In genomic region chr14:75726326-75726725, GRCh38 we compare ENCODE assay signal across 28 cellular contexts.
"Had no signal": no experiment of that assay in that cellular context is flagged by ENCODE, and none has a peak within 500 bp of the region (broad histone marks: within the 10 kb centered on the region; RNA-seq: fewer than 3 reads in every experiment).

No MANE protein-coding gene starts in this region.

- H3K27me3 ChIP-seq: neural progenitor cell, neutrophil, ovary, right atrium auricular region, testis, thyroid gland, transverse colon, upper lobe of left lung, vagina had no signal

- DNase-seq: glutamatergic neuron; hippocampal formation; immature natural killer cell; kidney; lower lobe of right lung; mammary epithelial cell; mesenchymal stem cell; naive B cell; natural killer cell; nephron progenitor cell; ovary; stimulated activated CD4-positive, alpha-beta T cell treated with anti-CD3 and anti-CD28 coated beads, Interleukin-1b, Interleukin-23, amount 100 ng/mL, for 48 hours; stimulated activated CD4-positive, alpha-beta T cell treated with anti-CD3 and anti-CD28 coated beads, Interleukin-2, amount 100 ng/mL, for 48 hours; stimulated activated CD4-positive, alpha-beta T cell treated with anti-CD3 and anti-CD28 coated beads, Interleukin-4, amount 100 ng/mL, for 4 hours; stimulated activated CD8-positive, alpha-beta memory T cell treated with anti-CD3 and anti-CD28 coated beads, Interleukin-4, amount 100 ng/mL, for 48 hours; stimulated activated naive CD4-positive, alpha-beta T cell treated with Interleukin-2 at 50 U/mL for 16 hours; stimulated activated naive CD8-positive, alpha-beta T cell treated with anti-CD3 and anti-CD28 coated beads, Interleukin-15, amount 100 ng/mL, for 72 hours; testis; thyroid gland; transverse colon; upper lobe of left lung had no signal

- H3K36me3 ChIP-seq: neutrophil, ovary, right atrium auricular region, thyroid gland, transverse colon, vagina had no signal

- H3K4me3 ChIP-seq: lower lobe of right lung, neural progenitor cell, ovary, right atrium auricular region, smooth muscle cell, testis, thyroid gland, transverse colon, upper lobe of left lung, vagina had no signal

- H3K27ac ChIP-seq: lower lobe of right lung, neural progenitor cell, neutrophil, ovary, upper lobe of left lung had no signal

- H3K9ac ChIP-seq: neural progenitor cell had no signal

- H3K9me3 ChIP-seq: lower lobe of right lung, neutrophil, ovary, right atrium auricular region, testis, thyroid gland, transverse colon, upper lobe of left lung, vagina had no signal

- FAIRE-seq: islet of Langerhans, kidney had no signal

- ATAC-seq: lower lobe of right lung; natural killer cell; stimulated activated memory B cell treated with anti-CD40 and anti-IgM and Interleukin-4, amounts not matched to agents 10 μg/mL and 1 μg/mL and 100 μg/mL, for 72 hours; stimulated activated naive CD8-positive, alpha-beta T cell treated with anti-CD3 and anti-CD28 coated beads, Interleukin-15, amount 100 ng/mL, for 72 hours had no signal

- H3K4me1 ChIP-seq: neural progenitor cell had no signal
